18 cellular contexts compared by ENCODE assay signal in the genomic region with DNA sequence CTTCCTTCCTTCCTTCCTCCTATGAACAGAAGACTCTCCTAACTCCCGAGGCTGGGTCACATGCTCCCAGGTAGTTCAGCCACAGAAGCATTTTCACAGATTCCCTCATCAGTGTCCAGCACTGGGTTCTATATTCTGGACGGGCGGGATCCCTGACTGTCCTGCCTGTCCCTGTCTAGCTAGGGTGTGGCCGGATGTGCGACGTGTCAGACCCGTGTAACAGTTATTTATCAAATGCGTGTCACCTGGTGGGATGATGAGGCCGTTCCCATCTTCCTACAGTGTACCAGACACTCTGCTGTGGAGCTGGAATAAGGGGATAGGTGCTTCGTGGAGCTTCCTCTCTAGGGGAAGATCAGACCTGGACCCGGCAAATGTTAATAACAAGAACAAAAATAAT.
DNase-seq lines count a peak whose midpoint lies in the region; ATAC-seq and TF ChIP-seq lines count a peak whose summit lies in the region.
"Had no signal": no experiment of that assay in that cellular context is flagged by ENCODE, and none has a peak within 500 bp of the region (broad histone marks: within the 10 kb centered on the region; RNA-seq: fewer than 3 reads in every experiment).

No MANE protein-coding gene starts in this region.

- POLR2A ChIA-PET in HCT116 (lab: Charles Lee): no interaction called here

- no peaks in the 10 kb centered on the region for H3K79me2 ChIP-seq in HCT116 (ENCODE audit: insufficient read depth, low read length)

- H4K20me1 ChIP-seq in HCT116 (ENCODE audit: insufficient read depth): no peaks in the 10 kb centered on the region

- peak; percentile 41 for DNase-seq in NCI-H510A treated with DMSO at 0.1 percent for 48 hours (lab: John Stamatoyannopoulos, UW)
- no peak for DNase-seq in NCI-H510A (lab: John Stamatoyannopoulos, UW)
- no peak for DNase-seq in HCT116 (ENCODE audit: low read depth, low spot score)
- DNase-seq in SHP77 (lab: John Stamatoyannopoulos, UW): peak; percentile 23 to 51
- peak; percentile 39 for DNase-seq in sigmoid colon
- no peak for DNase-seq in DMS53 (lab: John Stamatoyannopoulos, UW)
- no peak for DNase-seq in Kasumi-1 (lab: John Stamatoyannopoulos, UW)
- DNase-seq: CD8-positive, alpha-beta memory T cell; EL; GOT3; MG63; NCI-H1092; NCI-H1694; NCI-H2107; NCI-H526; NK-92 treated with Interleukin-12 subunit alpha and Interleukin-12 subunit beta, amount 100 ng/mL, for 24 hours had no signal

- H3K9me3 ChIP-seq in HCT116 (ENCODE audit: control insufficient read depth in 1 of 2, insufficient read depth in 1 of 2, low read depth in 1 of 2, low read length in 2 of 2): no peaks in the 10 kb centered on the region
- no peaks in the 10 kb centered on the region for H3K9me3 ChIP-seq in sigmoid colon
- H3K9me3 ChIP-seq: MG63 had no signal

- TF ChIP-seq POLR2A in HCT116 (IDR thresholded peaks at IDR 0.05; ENCODE audit: borderline replicate concordance, extremely low read depth, insufficient read depth, insufficient read length): no peak
- no peak for TF ChIP-seq POLR2A in sigmoid colon (IDR thresholded peaks at IDR 0.05)

- H3K9ac ChIP-seq in HCT116 (ENCODE audit: low read length): no peak overlapping the region
- H3K9ac ChIP-seq: BLaER1 treated with 17β-estradiol and CSF1 and Interleukin-3, amounts not matched to agents 10 nM and 100 nM had no signal

- no peaks in the 10 kb centered on the region for H3K9me2 ChIP-seq in HCT116 (ENCODE audit: insufficient read depth)

- ATAC-seq in HCT116: no peak; the same call in 1 of the 2 replicates
- ATAC-seq in GM19467 (IDR thresholded peaks at IDR 0.05; ENCODE audit: unreplicated experiment): no peak

- H3K4me3 ChIP-seq in HCT116 (replicated peaks in 1 of 2; ENCODE audit: low read depth in 1 of 2, low read length in 2 of 2): no peak overlapping the region
- no peak overlapping the region for H3K4me3 ChIP-seq in sigmoid colon
- H3K4me3 ChIP-seq: BLaER1 treated with 17β-estradiol and CSF1 and Interleukin-3, amounts not matched to agents 10 nM and 100 nM; MG63 had no signal

- RAD21 ChIA-PET in HCT116 (lab: Charles Lee; ENCODE audit: low non-redundant PET in 1 of 2, low total read pairs in 2 of 2, uncharacterized antibody in 2 of 2, unreplicated experiment in 2 of 2): no interaction called here

- no peak for TF ChIP-seq RAD21 in HCT116 (IDR thresholded peaks at IDR 0.05; ENCODE audit: low read depth)

- 0 out of 2 replicates have a peak overlapping the region, but pooled peaks have one; percentile 30 for H3K4me2 ChIP-seq in HCT116 (ENCODE audit: low read length)
- H3K4me2 ChIP-seq: BLaER1 treated with 17β-estradiol and CSF1 and Interleukin-3, amounts not matched to agents 10 nM and 100 nM had no signal

- H3K27me3 ChIP-seq in HCT116 (ENCODE audit: insufficient read depth, low read length) (peaks cover 16% of the 10 kb centered on the region), sigmoid colon (peaks cover 0 to 9% (median 0%) of the 10 kb centered on the region in 3 donors)
- H3K27me3 ChIP-seq: MG63 had no signal

- H3K4me1 ChIP-seq in HCT116 (ENCODE audit: control insufficient read depth in 1 of 2, insufficient read depth in 2 of 2, low read length in 2 of 2): peaks cover 0 to 3% of the 10 kb centered on the region in 2 experiments; a peak in 2 of 4 replicates
- no peaks in the 10 kb centered on the region for H3K4me1 ChIP-seq in sigmoid colon

- intact Hi-C loops in HCT116 (cut with micrococcal nuclease) (no loop called here), sigmoid colon (cut with DNase I) (no loop called here)

- H2AFZ ChIP-seq in HCT116 (ENCODE audit: low read depth, low read length, poor library complexity, severe bottlenecking): no peak overlapping the region

- TF ChIP-seq CTCF in HCT116 (IDR thresholded peaks at IDR 0.05 in 2 of 3, conservative IDR thresholded peaks at IDR 0.05 in 1 of 3; ENCODE audit: borderline replicate concordance in 1 of 3, insufficient read depth in 1 of 3, low read depth in 2 of 3, low read length in 2 of 3): no peak
- TF ChIP-seq CTCF in sigmoid colon (IDR thresholded peaks at IDR 0.05): no peak

- H3K36me3 ChIP-seq in HCT116 (ENCODE audit: control insufficient read depth in 1 of 2, insufficient read depth in 2 of 2, low read length in 2 of 2): no peaks in the 10 kb centered on the region
- no peaks in the 10 kb centered on the region for H3K36me3 ChIP-seq in sigmoid colon
- H3K36me3 ChIP-seq: BLaER1 treated with 17β-estradiol and CSF1 and Interleukin-3, amounts not matched to agents 10 nM and 100 nM; MG63 had no signal

- WGBS in sigmoid colon, 2 donors: 41 to 66% methylated on average over 11 of the region's 11 CpGs

- H3K27ac ChIP-seq in HCT116 (ENCODE audit: low read depth, low read length) (no peak overlapping the region), sigmoid colon (no peak overlapping the region)
- H3K27ac ChIP-seq: BLaER1 treated with 17β-estradiol and CSF1 and Interleukin-3, amounts not matched to agents 10 nM and 100 nM had no signal

- BruUV-seq in HCT116 (replicated peaks; lab: Mats Ljungman, UMichigan): no TSS peak

- TF ChIP-seq EP300 in sigmoid colon (IDR thresholded peaks at IDR 0.05): no peak

- CTCF ChIA-PET in HCT116 (lab: Charles Lee): no interaction called here

TF ChIP-seq in HCT116, 20 proteins besides CTCF, POLR2A, EP300 and RAD21:
- TF ChIP-seq ZFX (IDR thresholded peaks at IDR 0.05): no peak
- no peak for TF ChIP-seq EZH2phosphoT487 (IDR thresholded peaks at IDR 0.05; ENCODE audit: borderline replicate concordance)
- TF ChIP-seq ELF1 (IDR thresholded peaks at IDR 0.05; ENCODE audit: borderline replicate concordance, low read depth): no peak
- TF ChIP-seq CEBPB (IDR thresholded peaks at IDR 0.05; ENCODE audit: low read depth): no peak
- no peak for TF ChIP-seq SIN3A (IDR thresholded peaks at IDR 0.05; ENCODE audit: low read depth)
- TF ChIP-seq TCF7L2 (IDR thresholded peaks at IDR 0.05; ENCODE audit: borderline replicate concordance, extremely low read depth, insufficient read depth, insufficient read length): no peak
- TF ChIP-seq YY1 (IDR thresholded peaks at IDR 0.05; ENCODE audit: extremely low read depth, insufficient replicate concordance, low read depth, low read length): no peak
- TF ChIP-seq SP1 (IDR thresholded peaks at IDR 0.05; ENCODE audit: low read depth): no peak
- TF ChIP-seq, protein P1, sequence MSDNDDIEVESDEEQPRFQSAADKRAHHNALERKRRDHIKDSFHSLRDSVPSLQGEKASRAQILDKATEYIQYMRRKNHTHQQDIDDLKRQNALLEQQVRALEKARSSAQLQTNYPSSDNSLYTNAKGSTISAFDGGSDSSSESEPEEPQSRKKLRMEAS (IDR thresholded peaks at IDR 0.05): no peak
- no peak for TF ChIP-seq ZNF274 (IDR thresholded peaks at IDR 0.05; ENCODE audit: low read depth, low read length)
- TF ChIP-seq, protein P2, sequence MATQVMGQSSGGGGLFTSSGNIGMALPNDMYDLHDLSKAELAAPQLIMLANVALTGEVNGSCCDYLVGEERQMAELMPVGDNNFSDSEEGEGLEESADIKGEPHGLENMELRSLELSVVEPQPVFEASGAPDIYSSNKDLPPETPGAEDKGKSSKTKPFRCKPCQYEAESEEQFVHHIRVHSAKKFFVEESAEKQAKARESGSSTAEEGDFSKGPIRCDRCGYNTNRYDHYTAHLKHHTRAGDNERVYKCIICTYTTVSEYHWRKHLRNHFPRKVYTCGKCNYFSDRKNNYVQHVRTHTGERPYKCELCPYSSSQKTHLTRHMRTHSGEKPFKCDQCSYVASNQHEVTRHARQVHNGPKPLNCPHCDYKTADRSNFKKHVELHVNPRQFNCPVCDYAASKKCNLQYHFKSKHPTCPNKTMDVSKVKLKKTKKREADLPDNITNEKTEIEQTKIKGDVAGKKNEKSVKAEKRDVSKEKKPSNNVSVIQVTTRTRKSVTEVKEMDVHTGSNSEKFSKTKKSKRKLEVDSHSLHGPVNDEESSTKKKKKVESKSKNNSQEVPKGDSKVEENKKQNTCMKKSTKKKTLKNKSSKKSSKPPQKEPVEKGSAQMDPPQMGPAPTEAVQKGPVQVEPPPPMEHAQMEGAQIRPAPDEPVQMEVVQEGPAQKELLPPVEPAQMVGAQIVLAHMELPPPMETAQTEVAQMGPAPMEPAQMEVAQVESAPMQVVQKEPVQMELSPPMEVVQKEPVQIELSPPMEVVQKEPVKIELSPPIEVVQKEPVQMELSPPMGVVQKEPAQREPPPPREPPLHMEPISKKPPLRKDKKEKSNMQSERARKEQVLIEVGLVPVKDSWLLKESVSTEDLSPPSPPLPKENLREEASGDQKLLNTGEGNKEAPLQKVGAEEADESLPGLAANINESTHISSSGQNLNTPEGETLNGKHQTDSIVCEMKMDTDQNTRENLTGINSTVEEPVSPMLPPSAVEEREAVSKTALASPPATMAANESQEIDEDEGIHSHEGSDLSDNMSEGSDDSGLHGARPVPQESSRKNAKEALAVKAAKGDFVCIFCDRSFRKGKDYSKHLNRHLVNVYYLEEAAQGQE (IDR thresholded peaks at IDR 0.05; ENCODE audit: low read depth): no peak
- TF ChIP-seq FOSL1 (IDR thresholded peaks at IDR 0.05; ENCODE audit: low read depth): no peak
TF ChIP-seq in HCT116: peak in this region for 0.

Comparison
In these comparisons a context has a peak if more than half of its experiments do, and no peak if none do; other contexts are left out.
1. DNase-seq: peak in NCI-H510A treated with DMSO at 0.1 percent for 48 hours (single experiment), SHP77 (2 of 2) and sigmoid colon (single experiment); none in NCI-H510A (single experiment), HCT116 (single experiment), DMS53 (single experiment) and Kasumi-1 (0 of 2).